Comparison of ENCODE assay signal across 22 cellular contexts in the genomic region with DNA sequence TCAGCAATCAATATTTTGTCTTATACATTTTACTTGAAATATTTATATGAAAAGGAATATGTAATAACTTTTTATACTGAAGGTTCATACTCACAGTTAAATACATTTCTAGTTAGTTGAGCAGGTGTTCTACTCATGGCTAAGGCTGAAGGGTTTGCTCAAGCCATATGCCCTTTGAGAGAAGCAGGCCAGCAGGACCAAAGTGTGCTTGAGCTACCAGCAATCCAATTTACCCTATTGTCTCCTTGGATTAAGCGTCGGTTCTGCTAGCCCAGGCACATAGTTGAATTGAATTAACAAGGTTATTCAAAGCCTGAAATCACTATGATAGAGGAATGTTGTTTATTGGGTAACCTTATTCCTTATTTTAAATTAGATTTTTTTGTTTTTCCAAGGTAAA.
"Had no signal": no experiment of that assay in that cellular context is flagged by ENCODE, and none has a peak within 500 bp of the region (broad histone marks: within the 10 kb centered on the region; RNA-seq: fewer than 3 reads in every experiment).

No MANE protein-coding gene starts in this region.

- H3K36me3 ChIP-seq: lower lobe of right lung, tibial artery had no signal

- DNase-seq: activated CD4-positive, alpha-beta T cell treated with anti-CD3 and anti-CD28 coated beads, Interleukin-2, amount 10 ng/mL, durations not matched to agents 7 days and 5 days; activated CD4-positive, CD25-positive, alpha-beta regulatory T cell treated with anti-CD3 and anti-CD28 coated beads, Interleukin-2, amount 50 U/mL, for 72 hours; activated gamma-delta T cell treated with Interleukin-2 at 50 U/mL for 16 hours; activated T-cell treated with anti-CD3 and anti-CD28 coated beads, Interleukin-2, amount 50 U/mL, for 1 hour; aorta; effector CD4-positive, alpha-beta T cell; kidney; lower lobe of right lung; mesendoderm; mucosa of descending colon; nephron progenitor cell; nucleus accumbens; right cardiac atrium; stimulated activated CD4-positive, alpha-beta T cell treated with anti-CD3 and anti-CD28 coated beads, Interleukin-1b, Interleukin-23, amount 100 ng/mL, for 48 hours; stimulated activated naive CD8-positive, alpha-beta T cell treated with anti-CD3 and anti-CD28 coated beads, Interleukin-15, amount 100 ng/mL, for 72 hours; tibial artery had no signal

- H3K27me3 Mint-ChIP-seq: activated CD4-positive, alpha-beta T cell treated with anti-CD3 and anti-CD28 coated beads, Interleukin-2, amount 10 ng/mL, durations not matched to agents 7 days and 5 days had no signal

- H3K27me3 ChIP-seq: tibial artery had no signal

- H3K27ac ChIP-seq: lower lobe of right lung, parathyroid adenoma, tibial artery, VCaP had no signal

- H3K4me3 Mint-ChIP-seq: activated CD4-positive, alpha-beta T cell treated with anti-CD3 and anti-CD28 coated beads, Interleukin-2, amount 10 ng/mL, durations not matched to agents 7 days and 5 days; activated naive CD4-positive, alpha-beta T cell treated with anti-CD3 and anti-CD28 coated beads, Interleukin-2, amount 50 U/mL, for 24 hours; brain; dendritic cell treated with granulocyte-macrophage colony-stimulating factor and Interleukin-4, amounts not matched to agents 40 ng/mL and 50 ng/mL, for 4 days; nephron progenitor cell; stimulated activated effector memory CD8-positive, alpha-beta T cell treated with anti-CD3 and anti-CD28 coated beads, Interleukin-12 subunit alpha, Interleukin-12 subunit beta, amount 100 ng/mL, for 72 hours; stimulated activated naive CD8-positive, alpha-beta T cell treated with anti-CD3 and anti-CD28 coated beads, Interleukin-15, amount 100 ng/mL, for 72 hours had no signal

- ATAC-seq: mucosa of descending colon; right cardiac atrium; stimulated activated effector memory CD8-positive, alpha-beta T cell treated with anti-CD3 and anti-CD28 coated beads, Interleukin-12 subunit alpha, Interleukin-12 subunit beta, amount 100 ng/mL, for 72 hours; stimulated activated naive CD8-positive, alpha-beta T cell treated with anti-CD3 and anti-CD28 coated beads, Interleukin-15, amount 100 ng/mL, for 72 hours had no signal

- H3K9me3 ChIP-seq: lower lobe of right lung, mucosa of descending colon, tibial artery had no signal

- H3K9me3 Mint-ChIP-seq: activated CD4-positive, alpha-beta T cell treated with anti-CD3 and anti-CD28 coated beads, Interleukin-2, amount 10 ng/mL, durations not matched to agents 7 days and 5 days; activated naive CD4-positive, alpha-beta T cell treated with anti-CD3 and anti-CD28 coated beads, Interleukin-2, amount 50 U/mL, for 24 hours; dendritic cell treated with granulocyte-macrophage colony-stimulating factor and Interleukin-4, amounts not matched to agents 40 ng/mL and 50 ng/mL, for 4 days; stimulated activated naive CD8-positive, alpha-beta T cell treated with anti-CD3 and anti-CD28 coated beads, Interleukin-15, amount 100 ng/mL, for 72 hours had no signal

- H3K4me1 Mint-ChIP-seq: activated CD4-positive, alpha-beta T cell treated with anti-CD3 and anti-CD28 coated beads, Interleukin-2, amount 10 ng/mL, durations not matched to agents 7 days and 5 days; activated naive CD4-positive, alpha-beta T cell treated with anti-CD3 and anti-CD28 coated beads, Interleukin-2, amount 50 U/mL, for 24 hours; nephron progenitor cell; stimulated activated effector memory CD8-positive, alpha-beta T cell treated with anti-CD3 and anti-CD28 coated beads, Interleukin-12 subunit alpha, Interleukin-12 subunit beta, amount 100 ng/mL, for 72 hours; stimulated activated naive CD8-positive, alpha-beta T cell treated with anti-CD3 and anti-CD28 coated beads, Interleukin-15, amount 100 ng/mL, for 72 hours had no signal

- H3K36me3 Mint-ChIP-seq: activated naive CD4-positive, alpha-beta T cell treated with anti-CD3 and anti-CD28 coated beads, Interleukin-2, amount 50 U/mL, for 24 hours; brain; stimulated activated effector memory CD8-positive, alpha-beta T cell treated with anti-CD3 and anti-CD28 coated beads, Interleukin-12 subunit alpha, Interleukin-12 subunit beta, amount 100 ng/mL, for 72 hours had no signal

- H3K27ac Mint-ChIP-seq: activated CD4-positive, alpha-beta T cell treated with anti-CD3 and anti-CD28 coated beads, Interleukin-2, amount 10 ng/mL, durations not matched to agents 7 days and 5 days; activated naive CD4-positive, alpha-beta T cell treated with anti-CD3 and anti-CD28 coated beads, Interleukin-2, amount 50 U/mL, for 24 hours; brain; dendritic cell treated with granulocyte-macrophage colony-stimulating factor and Interleukin-4, amounts not matched to agents 40 ng/mL and 50 ng/mL, for 4 days; nephron progenitor cell; stimulated activated effector memory CD8-positive, alpha-beta T cell treated with anti-CD3 and anti-CD28 coated beads, Interleukin-12 subunit alpha, Interleukin-12 subunit beta, amount 100 ng/mL, for 72 hours; stimulated activated naive CD8-positive, alpha-beta T cell treated with anti-CD3 and anti-CD28 coated beads, Interleukin-15, amount 100 ng/mL, for 72 hours had no signal

- H3K4me3 ChIP-seq: lower lobe of right lung, mucosa of descending colon, tibial artery had no signal

- H3K4me1 ChIP-seq: lower lobe of right lung, parathyroid adenoma, tibial artery had no signal
